In the genomic region with DNA sequence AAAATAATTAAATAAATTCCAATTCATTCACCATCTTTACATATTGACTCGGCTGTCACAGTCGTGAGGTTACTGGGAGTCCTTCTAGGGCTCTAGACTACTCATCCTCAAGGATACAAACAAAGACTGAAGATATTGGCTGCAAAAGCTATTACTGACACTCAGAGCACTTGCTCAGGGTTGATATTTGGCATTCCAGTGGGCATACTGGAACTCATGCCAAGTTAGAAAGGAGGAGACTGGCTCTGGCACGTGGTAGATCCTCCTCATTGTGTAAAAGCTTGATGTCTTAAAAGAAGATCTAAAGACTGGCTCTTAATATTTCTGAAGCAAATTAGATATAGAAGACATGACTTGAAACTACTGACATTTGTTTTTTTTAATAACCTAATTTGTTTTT, we compare ENCODE assay signal across 23 cellular contexts.
A peak's percentile ranks its signal among the peaks of the same experiment; 100 is the strongest.
DNase-seq lines count a peak whose midpoint lies in the region; ATAC-seq and TF ChIP-seq lines count a peak whose summit lies in the region.
"Had no signal": no experiment of that assay in that cellular context is flagged by ENCODE, and none has a peak within 500 bp of the region (broad histone marks: within the 10 kb centered on the region; RNA-seq: fewer than 3 reads in every experiment).

No MANE protein-coding gene starts in this region.

- no peaks in the 10 kb centered on the region for H3K36me3 ChIP-seq in breast epithelium
- H3K36me3 ChIP-seq in PC-3 (ENCODE audit: low read depth, low read length) = no peaks in the 10 kb centered on the region
- H3K36me3 ChIP-seq: BLaER1, Peyer's patch had no signal

- no peaks in the 10 kb centered on the region for H3K9me3 ChIP-seq in breast epithelium
- no peaks in the 10 kb centered on the region for H3K9me3 ChIP-seq in PC-3 (ENCODE audit: low read length)
- H3K9me3 ChIP-seq: BLaER1, Peyer's patch had no signal

- BruUV-seq in MCF 10A (replicated peaks; lab: Mats Ljungman, UMichigan) (no TSS peak), PC-3 (replicated peaks; lab: Mats Ljungman, UMichigan) (no TSS peak)

- POLR2A ChIA-PET in MCF 10A (lab: Yijun Ruan, JAX) = no interaction called here
- POLR2A ChIA-PET in PC-3 (lab: Charles Lee; ENCODE audit: unreplicated experiment) = no interaction called here
- POLR2A ChIA-PET in activated CD4-positive, alpha-beta T cell treated with anti-CD3 and anti-CD28 coated beads, Interleukin-2, amount 10 ng/mL, durations not matched to agents 7 days and 5 days (lab: Charles Lee) = no interaction called here

- TF ChIP-seq CTCF in MCF 10A (IDR thresholded peaks at IDR 0.05; ENCODE audit: unreplicated experiment) = no peak
- TF ChIP-seq CTCF in breast epithelium (IDR thresholded peaks at IDR 0.05) = no peak
- TF ChIP-seq CTCF in PC-3 (conservative IDR thresholded peaks at IDR 0.05; ENCODE audit: low read depth, low read length) = no peak

- no peaks in the 10 kb centered on the region for H4K20me1 ChIP-seq in PC-3 (ENCODE audit: low read length)
- H4K20me1 ChIP-seq: BLaER1 had no signal

- H3K9ac ChIP-seq in PC-3 (ENCODE audit: low read length) = no peak overlapping the region
- H3K9ac ChIP-seq: BLaER1, GM23248 had no signal

- H3K4me3 ChIP-seq in breast epithelium (no peak overlapping the region), PC-3 (ENCODE audit: low read length) (no peak overlapping the region)
- H3K4me3 ChIP-seq: BLaER1, GM23248, Peyer's patch had no signal

- H3K27ac Mint-ChIP-seq in MCF 10A (ENCODE audit: low read depth, unreplicated experiment) = no peak overlapping the region
- H3K27ac Mint-ChIP-seq in activated CD4-positive, alpha-beta T cell treated with anti-CD3 and anti-CD28 coated beads, Interleukin-2, amount 10 ng/mL, durations not matched to agents 7 days and 5 days = no peak overlapping the region
- H3K27ac Mint-ChIP-seq: CD4-positive, CD25-positive, alpha-beta regulatory T cell had no signal

- no peak overlapping the region for H2AFZ ChIP-seq in PC-3 (ENCODE audit: low read length)
- H2AFZ ChIP-seq: GM23248 had no signal

- no peaks in the 10 kb centered on the region for H3K4me1 ChIP-seq in breast epithelium
- peaks cover 25% of the 10 kb centered on the region for H3K4me1 ChIP-seq in PC-3 (ENCODE audit: insufficient read depth, low read length)
- H3K4me1 ChIP-seq: BLaER1, Peyer's patch had no signal

- no peaks in the 10 kb centered on the region for H3K27me3 Mint-ChIP-seq in MCF 10A (ENCODE audit: insufficient read depth, unreplicated experiment)
- H3K27me3 Mint-ChIP-seq in activated CD4-positive, alpha-beta T cell treated with anti-CD3 and anti-CD28 coated beads, Interleukin-2, amount 10 ng/mL, durations not matched to agents 7 days and 5 days = no peaks in the 10 kb centered on the region
- H3K27me3 Mint-ChIP-seq: CD4-positive, CD25-positive, alpha-beta regulatory T cell had no signal

- CTCF ChIA-PET in MCF 10A (lab: Yijun Ruan, JAX) = no interaction called here
- CTCF ChIA-PET in PC-3 (lab: Charles Lee) = no interaction called here
- CTCF ChIA-PET in activated CD4-positive, alpha-beta T cell treated with anti-CD3 and anti-CD28 coated beads, Interleukin-2, amount 10 ng/mL, durations not matched to agents 7 days and 5 days (lab: Charles Lee) = no interaction called here

- peaks cover 11% of the 10 kb centered on the region for H3F3A ChIP-seq in PC-3 (ENCODE audit: low read length, unreplicated experiment)

- intact Hi-C loops in MCF 10A (cut with micrococcal nuclease) = no loop called here
- intact Hi-C loops in breast epithelium (cut with DNase I; ENCODE audit: low total_unique reads) = no loop called here
- intact Hi-C loops in PC-3 (cut with micrococcal nuclease) = loop anchor here (5.0 kb wide), 1 partner anchor 543 kb away; no protein-coding TSS in a partner anchor

- H3K4me1 Mint-ChIP-seq in MCF 10A (ENCODE audit: insufficient read depth, unreplicated experiment) = no peaks in the 10 kb centered on the region
- H3K4me1 Mint-ChIP-seq in activated CD4-positive, alpha-beta T cell treated with anti-CD3 and anti-CD28 coated beads, Interleukin-2, amount 10 ng/mL, durations not matched to agents 7 days and 5 days = no peaks in the 10 kb centered on the region
- H3K4me1 Mint-ChIP-seq: CD4-positive, CD25-positive, alpha-beta regulatory T cell had no signal

- H3K4me3 Mint-ChIP-seq in MCF 10A (ENCODE audit: unreplicated experiment) = no peak overlapping the region
- H3K4me3 Mint-ChIP-seq in activated CD4-positive, alpha-beta T cell treated with anti-CD3 and anti-CD28 coated beads, Interleukin-2, amount 10 ng/mL, durations not matched to agents 7 days and 5 days = no peak overlapping the region
- H3K4me3 Mint-ChIP-seq: CD4-positive, CD25-positive, alpha-beta regulatory T cell had no signal

- H3K36me3 Mint-ChIP-seq in MCF 10A (ENCODE audit: insufficient read depth, unreplicated experiment) = no peaks in the 10 kb centered on the region
- H3K36me3 Mint-ChIP-seq in activated CD4-positive, alpha-beta T cell treated with anti-CD3 and anti-CD28 coated beads, Interleukin-2, amount 10 ng/mL, durations not matched to agents 7 days and 5 days (ENCODE audit: low read depth) = no peaks in the 10 kb centered on the region
- H3K36me3 Mint-ChIP-seq: CD4-positive, CD25-positive, alpha-beta regulatory T cell had no signal

- no peak for TF ChIP-seq POLR2A in breast epithelium (IDR thresholded peaks at IDR 0.05)

- H3K27me3 ChIP-seq in breast epithelium (no peaks in the 10 kb centered on the region), PC-3 (ENCODE audit: low read length) (no peaks in the 10 kb centered on the region)
- H3K27me3 ChIP-seq: BLaER1, Peyer's patch had no signal

- no peaks in the 10 kb centered on the region for H3K9me3 Mint-ChIP-seq in MCF 10A (ENCODE audit: unreplicated experiment)
- no peaks in the 10 kb centered on the region for H3K9me3 Mint-ChIP-seq in activated CD4-positive, alpha-beta T cell treated with anti-CD3 and anti-CD28 coated beads, Interleukin-2, amount 10 ng/mL, durations not matched to agents 7 days and 5 days

- DNase-seq in MCF 10A (ENCODE audit: unreplicated experiment) (peak; percentile 8), breast epithelium (ENCODE audit: low spot score in 2 of 2) (no peak), PC-3 (peak; percentile 31), foreskin melanocyte (peak; percentile 10), NCI-H526 treated with DMSO at 0.1 percent for 48 hours (lab: John Stamatoyannopoulos, UW) (no peak)
- no peak for DNase-seq in activated CD4-positive, alpha-beta T cell treated with anti-CD3 and anti-CD28 coated beads, Interleukin-2, amount 10 ng/mL, durations not matched to agents 7 days and 5 days
- DNase-seq in stimulated activated CD4-positive, alpha-beta T cell treated with anti-CD3 and anti-CD28 coated beads, Interleukin-2, amount 100 ng/mL, for 24 hours = no peak
- DNase-seq: 8988T; CD4-positive, CD25-positive, alpha-beta regulatory T cell; DMS153; GM23248; H7; KBM-7; NCI-H1092 treated with DMSO at 0.1 percent for 48 hours; NCI-H1436; NCI-H187; NCI-H2081 treated with DMSO at 0.1 percent for 48 hours; NCI-H2171; NCI-H226; NCI-H69; Peyer's patch; SHP77 treated with DMSO at 0.1 percent for 48 hours had no signal

- no peak overlapping the region for H3K4me2 ChIP-seq in PC-3 (ENCODE audit: low read length)
- H3K4me2 ChIP-seq: BLaER1 had no signal

- H3K79me2 ChIP-seq in PC-3 (ENCODE audit: low read length) = no peaks in the 10 kb centered on the region

- H3K27ac ChIP-seq in breast epithelium (no peak overlapping the region), PC-3 (ENCODE audit: low read length) (no peak overlapping the region)
- H3K27ac ChIP-seq: BLaER1, GM23248, Peyer's patch had no signal

- H3K9me2 ChIP-seq in PC-3 (replicated peaks; ENCODE audit: low read length) = no peaks in the 10 kb centered on the region

- ATAC-seq in PC-3 = no peak

Comparison
In these comparisons a context has a peak if more than half of its experiments do, and no peak if none do; other contexts are left out.
1. DNase-seq: peak in MCF 10A (single experiment), PC-3 (single experiment) and foreskin melanocyte (single experiment); none in breast epithelium (0 of 2), activated CD4-positive, alpha-beta T cell treated with anti-CD3 and anti-CD28 coated beads, Interleukin-2, amount 10 ng/mL, durations not matched to agents 7 days and 5 days (single experiment), stimulated activated CD4-positive, alpha-beta T cell treated with anti-CD3 and anti-CD28 coated beads, Interleukin-2, amount 100 ng/mL, for 24 hours (0 of 2) and NCI-H526 treated with DMSO at 0.1 percent for 48 hours (single experiment).